26 cellular contexts compared by ENCODE assay signal in genomic region chr3:17360991-17361390, GRCh38.
"Had no signal": no experiment of that assay in that cellular context is flagged by ENCODE, and none has a peak within 500 bp of the region (broad histone marks: within the 10 kb centered on the region; RNA-seq: fewer than 3 reads in every experiment).

No MANE protein-coding gene starts in this region.

- H3K9me3 ChIP-seq: ascending aorta, gastroesophageal sphincter, neutrophil, ovary, right lobe of liver, testis, transverse colon had no signal

- H3K36me3 ChIP-seq: ascending aorta, cardiac muscle cell, gastroesophageal sphincter, neutrophil, ovary, right lobe of liver had no signal

- H3K4me1 ChIP-seq: ascending aorta, gastroesophageal sphincter, right lobe of liver, testis, transverse colon had no signal

- H3K4me3 ChIP-seq: ascending aorta, cardiac muscle cell, gastroesophageal sphincter, ovary, right lobe of liver, testis, transverse colon had no signal

- H3K27me3 ChIP-seq: ascending aorta, cardiac muscle cell, gastroesophageal sphincter, neutrophil, ovary, right lobe of liver, testis, transverse colon had no signal

- ATAC-seq: activated CD4-positive, alpha-beta T cell treated with anti-CD3 and anti-CD28 coated beads for 36 hours; effector memory CD8-positive, alpha-beta T cell; gastroesophageal sphincter; left colon; right lobe of liver; stimulated activated naive CD8-positive, alpha-beta T cell treated with anti-CD3 and anti-CD28 coated beads, Interleukin-15, Interleukin-2, amounts not matched to agents 100 U/mL and 50 U/mL, for 24 hours had no signal

- DNase-seq: activated B cell treated with CpG ODN at 0.5 μM for 24 hours; activated CD4-positive, alpha-beta T cell treated with anti-CD3 and anti-CD28 coated beads for 36 hours; activated effector memory CD4-positive, alpha-beta T cell treated with anti-CD3 and anti-CD28 coated beads, Interleukin-2, amount 50 U/mL, for 16 hours; activated naive CD4-positive, alpha-beta T cell treated with anti-CD3 and anti-CD28 coated beads for 36 hours; activated naive CD8-positive, alpha-beta T cell treated with anti-CD3 and anti-CD28 coated beads for 36 hours; activated T-cell treated with anti-CD3 and anti-CD28 coated beads for 4 hours; cortex of kidney; effector memory CD8-positive, alpha-beta T cell; erythroblast; hippocampal formation; kidney; left colon; mammary epithelial cell; naive B cell; nephron progenitor cell; ovary; right lobe of liver; stimulated activated CD4-positive, alpha-beta T cell treated with anti-CD3 and anti-CD28 coated beads, Interleukin-2, amount 100 ng/mL, for 48 hours; stimulated activated naive CD8-positive, alpha-beta T cell treated with anti-CD3 and anti-CD28 coated beads, Interleukin-15, Interleukin-2, amounts not matched to agents 100 U/mL and 50 U/mL, for 24 hours; T-helper 1 cell; testis; transverse colon had no signal

- H3K27ac ChIP-seq: ascending aorta, cardiac muscle cell, gastroesophageal sphincter, neutrophil, ovary, right lobe of liver, testis, transverse colon had no signal
